In genomic region chr17:40577611-40578065, GRCh38 we compare ENCODE assay signal across 14 cellular contexts. TPM values are rescaled to one million over a fixed set of nuclear protein-coding genes. Genes with fewer than 3 reads are reported as not detected.
DNase-seq lines count a peak whose midpoint lies in the region; ATAC-seq, FAIRE-seq and TF ChIP-seq lines count a peak whose summit lies in the region.
"Had no signal": no experiment of that assay in that cellular context is flagged by ENCODE, and none has a peak within 500 bp of the region (broad histone marks: within the 10 kb centered on the region; RNA-seq: fewer than 3 reads in every experiment).

No MANE protein-coding gene starts in this region.

- H3K9me3 ChIP-seq in CD8-positive, alpha-beta memory T cell (ENCODE audit: low read length) = no peaks in the 10 kb centered on the region

- peaks cover 35 to 66% (median 58%) of the 10 kb centered on the region in 3 donors for H3K4me1 Mint-ChIP-seq in CD8-positive, alpha-beta memory T cell

- ATAC-seq in HG03060 (IDR thresholded peaks at IDR 0.05; ENCODE audit: low read depth, unreplicated experiment) (peak; percentile 50), SK-N-SH treated with all-trans-retinoic acid at 6 μM for 48 hours (no peak)
- peak; percentile 65 to 77 for ATAC-seq in activated naive CD4-positive, alpha-beta T cell treated with anti-CD3 and anti-CD28 coated beads, Interleukin-2, amount 50 U/mL, for 72 hours

- DNase-seq in CD8-positive, alpha-beta memory T cell = no peak
- DNase-seq in GM19239 (ENCODE audit: insufficient read length, low spot score) (no peak), DMS 273 treated with DMSO at 0.1 percent for 48 hours (lab: John Stamatoyannopoulos, UW) (no peak), CD1c-positive myeloid dendritic cell (ENCODE audit: extremely low spot score) (no peak), NCI-H1092 treated with DMSO at 0.1 percent for 48 hours (lab: John Stamatoyannopoulos, UW) (no peak)
- no peak for DNase-seq in activated naive CD4-positive, alpha-beta T cell treated with anti-CD3 and anti-CD28 coated beads, Interleukin-2, amount 50 U/mL, for 72 hours (ENCODE audit: low spot score in 2 of 2)
- DNase-seq: anterior cingulate cortex, Caco-2, KBM-7 had no signal

- no peaks in the 10 kb centered on the region for H3K36me3 ChIP-seq in CD8-positive, alpha-beta memory T cell (ENCODE audit: insufficient read depth, low read length)

- CTCF ChIA-PET in CD8-positive, alpha-beta memory T cell (lab: Charles Lee) = interaction anchor here (1.0 to 3.6 kb wide), 7 partner anchors 9 to 44 kb away, joined by 3 to 21 read pairs (median 4); no protein-coding TSS in a partner anchor

- H3K27ac ChIP-seq in CD8-positive, alpha-beta memory T cell (ENCODE audit: low read depth, low read length) = no peak overlapping the region
- H3K27ac ChIP-seq: hepatocyte had no signal

- peak; percentile 94 for FAIRE-seq in GM19239 (lab: Jason Lieb, UNC)

- H3K36me3 Mint-ChIP-seq in CD8-positive, alpha-beta memory T cell = peaks cover 0 to 32% (median 2%) of the 10 kb centered on the region in 3 donors
- H3K36me3 Mint-ChIP-seq in activated naive CD4-positive, alpha-beta T cell treated with anti-CD3 and anti-CD28 coated beads, Interleukin-2, amount 50 U/mL, for 72 hours = peaks cover 29 to 59% of the 10 kb centered on the region in 2 donors

- POLR2A ChIA-PET in CD8-positive, alpha-beta memory T cell (lab: Charles Lee) = no interaction called here

- peak overlapping the region in 3 of 7 donors; percentile 7 to 41 (median 19) for H3K4me3 Mint-ChIP-seq in CD8-positive, alpha-beta memory T cell

- peaks cover 18 to 23% (median 22%) of the 10 kb centered on the region in 5 donors for H3K9me3 Mint-ChIP-seq in CD8-positive, alpha-beta memory T cell
- peaks cover 22 to 34% of the 10 kb centered on the region in 2 donors for H3K9me3 Mint-ChIP-seq in activated naive CD4-positive, alpha-beta T cell treated with anti-CD3 and anti-CD28 coated beads, Interleukin-2, amount 50 U/mL, for 72 hours

- H3K27me3 Mint-ChIP-seq in CD8-positive, alpha-beta memory T cell = no peaks in the 10 kb centered on the region

- peaks cover 63% of the 10 kb centered on the region for H3K4me1 ChIP-seq in CD8-positive, alpha-beta memory T cell (ENCODE audit: insufficient read depth, low read length)
- H3K4me1 ChIP-seq: Caco-2 had no signal

- peak overlapping the region in 6 of 8 donors; percentile 42 to 77 (median 58) for H3K27ac Mint-ChIP-seq in CD8-positive, alpha-beta memory T cell
- H3K27ac Mint-ChIP-seq in activated naive CD4-positive, alpha-beta T cell treated with anti-CD3 and anti-CD28 coated beads, Interleukin-2, amount 50 U/mL, for 72 hours = peak overlapping the region; percentile 83 to 89

- H3K4me3 ChIP-seq in CD8-positive, alpha-beta memory T cell (ENCODE audit: low read length) = peak overlapping the region; percentile 12
- H3K4me3 ChIP-seq: hepatocyte had no signal

- H3K27me3 ChIP-seq in CD8-positive, alpha-beta memory T cell (ENCODE audit: insufficient read depth, low read length, poor library complexity, severe bottlenecking) = no peaks in the 10 kb centered on the region
- H3K27me3 ChIP-seq: hepatocyte had no signal

TF ChIP-seq in SK-N-SH treated with all-trans-retinoic acid at 6 μM for 48 hours, 23 proteins besides CTCF, POLR2A, EP300 and RAD21:
- no peak for TF ChIP-seq ZFP3 (CRISPR knock-in tag; IDR thresholded peaks at IDR 0.05)
- TF ChIP-seq ISL1 (CRISPR knock-in tag; IDR thresholded peaks at IDR 0.05) = no peak
- no peak for TF ChIP-seq CSDC2 (CRISPR knock-in tag; IDR thresholded peaks at IDR 0.05)
- no peak for TF ChIP-seq ZNF8 (CRISPR knock-in tag; IDR thresholded peaks at IDR 0.05)
- no peak for TF ChIP-seq CSRNP3 (CRISPR knock-in tag; IDR thresholded peaks at IDR 0.05)
- TF ChIP-seq ZFP30 (CRISPR knock-in tag; IDR thresholded peaks at IDR 0.05) = no peak
- TF ChIP-seq ZC3H10 (CRISPR knock-in tag; IDR thresholded peaks at IDR 0.05) = no peak
- TF ChIP-seq RARB (CRISPR knock-in tag; IDR thresholded peaks at IDR 0.05) = no peak
- TF ChIP-seq TCF4 (CRISPR knock-in tag; IDR thresholded peaks at IDR 0.05; ENCODE audit: borderline replicate concordance) = no peak
- TF ChIP-seq PATZ1 (CRISPR knock-in tag; IDR thresholded peaks at IDR 0.05; ENCODE audit: borderline replicate concordance) = no peak
- TF ChIP-seq SNAI2 (CRISPR knock-in tag; IDR thresholded peaks at IDR 0.05) = no peak
- TF ChIP-seq TOX (CRISPR knock-in tag; IDR thresholded peaks at IDR 0.05; ENCODE audit: borderline replicate concordance) = no peak
- TF ChIP-seq ZNF70 (CRISPR knock-in tag; IDR thresholded peaks at IDR 0.05) = no peak
- TF ChIP-seq ZNF565 (CRISPR knock-in tag; conservative IDR thresholded peaks at IDR 0.05; ENCODE audit: low read depth) = no peak
- TF ChIP-seq POU6F1 (CRISPR knock-in tag; IDR thresholded peaks at IDR 0.05; ENCODE audit: borderline replicate concordance, low read depth) = no peak
- TF ChIP-seq ARNTL (CRISPR knock-in tag; IDR thresholded peaks at IDR 0.05; ENCODE audit: borderline replicate concordance, low read depth) = no peak
- TF ChIP-seq BACH2 (CRISPR knock-in tag; IDR thresholded peaks at IDR 0.05; ENCODE audit: borderline replicate concordance) = no peak

RNA-seq across cellular contexts. Expression of gene CCR7, which starts 12.4 kb away (rescaled TPM):
- 100 to 1,000 TPM; 152 to 154 TPM for total RNA-seq in CD8-positive, alpha-beta memory T cell
- polyA plus RNA-seq in CD8-positive, alpha-beta memory T cell = 286 TPM
- 100 to 1,000 TPM; 287 to 301 TPM for total RNA-seq in activated naive CD4-positive, alpha-beta T cell treated with anti-CD3 and anti-CD28 coated beads, Interleukin-2, amount 50 U/mL, for 72 hours
- total RNA-seq: Caco-2, renal cortical epithelial cell, RPMI7951 had no signal
